Comparison of ENCODE assay signal across 9 cellular contexts in the genomic region with DNA sequence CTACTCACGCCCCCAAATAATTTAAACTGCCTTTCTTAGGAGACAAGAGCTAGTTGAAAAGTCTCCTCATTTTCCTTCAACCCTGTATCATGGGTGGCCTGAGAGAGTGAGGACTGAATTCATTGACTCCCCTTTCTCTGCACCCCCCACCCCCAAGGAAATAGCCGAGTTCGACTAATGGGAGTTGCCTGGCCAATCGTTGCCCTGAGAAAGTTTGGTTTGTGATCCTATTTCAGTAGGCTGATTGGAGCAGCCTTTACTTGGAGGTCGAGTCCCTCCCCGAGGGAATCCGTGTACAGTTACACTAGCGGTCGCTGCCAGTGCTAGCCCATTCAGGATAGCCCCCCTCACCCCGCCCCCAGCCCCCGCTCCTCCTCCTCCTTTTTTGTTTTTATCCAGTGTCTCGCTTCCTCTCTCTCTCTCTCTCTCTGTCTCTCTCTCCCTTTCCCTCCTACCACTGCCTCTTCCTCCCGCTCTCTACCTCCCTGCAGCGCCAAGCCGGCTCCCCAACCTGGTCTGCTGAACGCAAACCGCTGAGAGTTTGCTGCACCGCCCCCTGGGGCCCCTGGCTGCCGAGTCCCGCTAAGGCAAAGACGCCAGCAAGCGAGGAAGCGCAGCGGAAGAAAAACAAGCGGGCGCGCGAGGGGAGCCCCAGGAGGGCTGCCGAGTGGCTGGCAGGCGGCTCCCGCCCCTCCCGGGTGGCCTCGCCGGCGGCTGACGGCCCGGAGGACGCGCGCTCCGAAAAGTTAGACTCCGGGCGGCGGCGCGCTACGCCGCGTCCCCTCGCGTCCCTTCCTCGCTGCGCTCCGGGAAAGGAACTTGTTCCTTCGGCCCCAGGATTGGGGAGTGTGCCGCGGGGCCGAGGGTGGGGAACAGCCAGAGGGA. TPM values are rescaled to one million over a fixed set of nuclear protein-coding genes. Genes with fewer than 3 reads are reported as not detected.
DNase-seq lines count a peak whose midpoint lies in the region; ATAC-seq and TF ChIP-seq lines count a peak whose summit lies in the region.
"Had no signal": no experiment of that assay in that cellular context is flagged by ENCODE, and none has a peak within 500 bp of the region (broad histone marks: within the 10 kb centered on the region; RNA-seq: fewer than 3 reads in every experiment).

A gene (plus strand): TSS at position 419 of the 885 bp plus-strand sequence. CDS start 524 bp downstream, outside the sequence.

- intact Hi-C loops in Right ventricle myocardium superior (cut with DNase I) (no loop called here), prostate gland (cut with DNase I) (no loop called here)

- no peaks in the 10 kb centered on the region for H3K9me3 ChIP-seq in Peyer's patch
- no peaks in the 10 kb centered on the region for H3K9me3 ChIP-seq in prostate gland

- peak in 2 of 6 experiments; percentile 14 to 17 for TF ChIP-seq CTCF in Peyer's patch (IDR thresholded peaks at IDR 0.05)
- no peak for TF ChIP-seq CTCF in prostate gland (IDR thresholded peaks at IDR 0.05)

- H3K27ac ChIP-seq in Peyer's patch (peak within 1 kb of the TSS; percentile 68 to 81 (median 79)), prostate gland (peak within 1 kb of the TSS; percentile 18 to 51), urinary bladder (ENCODE audit: low read depth) (no peak within 1 kb of the TSS)
- H3K27ac ChIP-seq: C4-2B had no signal

- H3K4me3 ChIP-seq in Peyer's patch (peak within 1 kb of the TSS; percentile 48 to 84 (median 56)), prostate gland (peak within 1 kb of the TSS; percentile 35 to 37), urinary bladder (ENCODE audit: low read depth, low read length) (peak within 1 kb of the TSS; percentile 55)

- H3K4me1 ChIP-seq in Peyer's patch (peaks cover 0 to 20% (median 0%) of the 10 kb centered on the region in 4 donors), prostate gland (replicated peaks) (no peaks in the 10 kb centered on the region), urinary bladder (ENCODE audit: insufficient read depth) (peaks cover 2% of the 10 kb centered on the region)

- DNase-seq in NCI-H2107 treated with DMSO at 0.1 percent for 48 hours (lab: John Stamatoyannopoulos, UW; ENCODE audit: unreplicated experiment) = peak; percentile 50
- DNase-seq in NCI-H2107 (lab: John Stamatoyannopoulos, UW) = no peak
- DNase-seq in Peyer's patch = peak; percentile 35 to 83 (median 75)
- DNase-seq in activated gamma-delta T cell treated with Interleukin-2 at 50 U/mL for 16 hours = peak; percentile 75
- peak; percentile 68 for DNase-seq in Right ventricle myocardium superior
- DNase-seq in prostate gland (ENCODE audit: low spot score) = no peak

- H3K27me3 ChIP-seq in Peyer's patch (no peaks in the 10 kb centered on the region), prostate gland (replicated peaks; ENCODE audit: insufficient read depth) (peaks cover 2% of the 10 kb centered on the region)

- no peak for TF ChIP-seq POLR2A in Peyer's patch (IDR thresholded peaks at IDR 0.05)
- TF ChIP-seq POLR2A in prostate gland (IDR thresholded peaks at IDR 0.05) = no peak

- WGBS in prostate gland = 2% methylated on average over 58 of the region's 58 CpGs
- 2% methylated on average over 58 of the region's 58 CpGs for WGBS in urinary bladder

- no peaks in the 10 kb centered on the region for H3K36me3 ChIP-seq in Peyer's patch
- H3K36me3 ChIP-seq in prostate gland = no peaks in the 10 kb centered on the region
- no peaks in the 10 kb centered on the region for H3K36me3 ChIP-seq in urinary bladder (ENCODE audit: insufficient read depth)

- ATAC-seq in HG03342 (IDR thresholded peaks at IDR 0.05; ENCODE audit: unreplicated experiment) (peak; percentile 54), Right ventricle myocardium superior (ENCODE audit: poor library complexity) (peak; percentile 75)

RNA-seq across cellular contexts. Expression of the gene that starts here (rescaled TPM):
- total RNA-seq in Peyer's patch (100 to 1,000 TPM in 3 of 4 donors, 10 to 100 TPM in 1; 31.4 to 152 (median 123) TPM), Right ventricle myocardium superior (19.0 TPM), prostate gland (10 to 100 TPM in 1 of 2 donors, 1 to 10 TPM in 1; 4.5 to 27.2 TPM), urinary bladder (5.9 TPM)
- 0.84 TPM for polyA plus RNA-seq in urinary bladder

Comparison
In these comparisons a context has a peak if more than half of its experiments do, and no peak if none do; other contexts are left out.
1. DNase-seq: peak in NCI-H2107 treated with DMSO at 0.1 percent for 48 hours (single experiment), Peyer's patch (3 of 3), activated gamma-delta T cell treated with Interleukin-2 at 50 U/mL for 16 hours (single experiment) and Right ventricle myocardium superior (single experiment); none in NCI-H2107 (single experiment) and prostate gland (single experiment).
2. Peak in every context shown above with its lines, with median percentiles within 50 percentile points of each other: H3K4me3 ChIP-seq.